In the genomic region with DNA sequence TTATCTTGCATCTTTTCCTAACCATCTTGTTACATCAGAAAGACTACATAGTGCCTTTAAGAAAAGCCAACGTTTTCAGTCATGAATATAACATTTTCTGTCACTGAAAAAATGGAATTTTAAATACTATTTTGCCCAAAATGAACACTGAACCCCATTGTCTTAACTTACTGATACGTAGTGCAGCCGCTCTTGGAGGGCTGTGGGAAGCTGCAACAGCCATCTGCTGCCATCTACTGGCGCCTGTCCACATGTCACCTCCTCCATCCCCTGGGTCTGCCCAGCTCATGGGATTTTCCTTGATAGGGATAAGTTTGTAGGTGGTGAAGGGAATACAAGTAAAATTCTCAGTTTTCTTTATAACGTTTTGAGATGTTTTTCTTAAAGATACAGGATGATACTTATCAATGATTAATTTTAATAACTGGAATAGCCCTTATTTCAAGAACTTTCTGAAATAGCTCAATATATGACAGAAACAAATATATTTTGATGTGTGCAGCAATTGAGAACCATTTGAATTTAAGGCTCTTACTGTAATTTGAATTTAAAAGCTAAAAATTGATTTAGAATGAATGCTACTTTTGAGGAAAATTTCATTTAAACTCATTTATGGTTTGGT, we compare ENCODE assay signal across 8 cellular contexts.
DNase-seq lines count a peak whose midpoint lies in the region; ATAC-seq and TF ChIP-seq lines count a peak whose summit lies in the region.

No MANE protein-coding gene starts in this region.

- peak overlapping the region; percentile 29 for H3K4me3 Mint-ChIP-seq in type B pancreatic cell

- peaks cover 4% of the 10 kb centered on the region for H3K36me3 Mint-ChIP-seq in type B pancreatic cell

- in situ Hi-C loops in HAP-1 (cut with MboI; ENCODE audit: low sequenced_read_pairs): loop anchor here (10.0 kb wide), 2 partner anchors 610 to 860 kb away; no protein-coding TSS in a partner anchor

- peaks cover 9% of the 10 kb centered on the region; the same call in 1 of the 2 replicates for H3K27me3 ChIP-seq in HAP-1 (ENCODE audit: low read depth)
- no peaks in the 10 kb centered on the region for H3K27me3 ChIP-seq in MG63
- no peaks in the 10 kb centered on the region for H3K27me3 ChIP-seq in foreskin keratinocyte
- H3K27me3 ChIP-seq in ovary: no peaks in the 10 kb centered on the region

- H3K4me1 ChIP-seq in HAP-1: peaks cover 20% of the 10 kb centered on the region
- no peaks in the 10 kb centered on the region for H3K4me1 ChIP-seq in foreskin keratinocyte
- H3K4me1 ChIP-seq in ovary (ENCODE audit: insufficient read depth): no peaks in the 10 kb centered on the region

- H3K27ac Mint-ChIP-seq in type B pancreatic cell: peak overlapping the region; percentile 60

- peak; percentile 98 for ATAC-seq in foreskin keratinocyte

- DNase-seq in GF-D8 (lab: John Stamatoyannopoulos, UW): peak; percentile 17
- peak; percentile 76 to 84 for DNase-seq in HAP-1 (ENCODE audit: low spot score in 2 of 2)
- DNase-seq in MG63: peak; percentile 58
- DNase-seq in SHP77 (lab: John Stamatoyannopoulos, UW): peak; percentile 80 to 86
- DNase-seq in activated T-helper 9 cell treated with anti-CD3 and anti-CD28 coated beads, Interleukin-2, amount 50 U/mL, for 16 hours (ENCODE audit: low read depth): peak; percentile 52
- DNase-seq in foreskin keratinocyte: peak; percentile 9 to 37
- DNase-seq in ovary: peak; percentile 77 to 88 (median 85)
- DNase-seq in type B pancreatic cell (ENCODE audit: extremely low spot score, unreplicated experiment): no peak

- 0 to 1% (median 0%) methylated on average over 5 of the region's 5 CpGs for WGBS in ovary, 3 donors

- intact Hi-C loops in ovary (cut with DNase I): loop anchor here (5.0 to 10.0 kb wide), 5 partner anchors 400 to 860 kb away; no protein-coding TSS in a partner anchor

- TF ChIP-seq POLR2A in ovary (IDR thresholded peaks at IDR 0.05): no peak

- no peak overlapping the region for H3K4me3 ChIP-seq in HAP-1
- no peak overlapping the region for H3K4me3 ChIP-seq in MG63
- no peak overlapping the region for H3K4me3 ChIP-seq in ovary

- peak; percentile 94 for TF ChIP-seq CTCF in foreskin keratinocyte (conservative IDR thresholded peaks at IDR 0.05)
- TF ChIP-seq CTCF in ovary (IDR thresholded peaks at IDR 0.05): peak; percentile 49 to 73 (median 70)
- TF ChIP-seq CTCF in type B pancreatic cell (conservative IDR thresholded peaks at IDR 0.05): peak; percentile 99

- no peaks in the 10 kb centered on the region for H3K9me3 Mint-ChIP-seq in type B pancreatic cell

- no peak for TF ChIP-seq EP300 in ovary (IDR thresholded peaks at IDR 0.05)

- H3K27ac ChIP-seq in foreskin keratinocyte (no peak overlapping the region), ovary (no peak overlapping the region)

- H3K4me1 Mint-ChIP-seq in type B pancreatic cell (ENCODE audit: unreplicated experiment): peaks cover 57% of the 10 kb centered on the region

- H3K9me3 ChIP-seq in HAP-1: no peaks in the 10 kb centered on the region
- H3K9me3 ChIP-seq in MG63: no peaks in the 10 kb centered on the region
- H3K9me3 ChIP-seq in ovary: no peaks in the 10 kb centered on the region

- no peaks in the 10 kb centered on the region for H3K27me3 Mint-ChIP-seq in type B pancreatic cell

- H3K36me3 ChIP-seq in HAP-1 (replicated peaks) (no peaks in the 10 kb centered on the region), MG63 (no peaks in the 10 kb centered on the region), ovary (no peaks in the 10 kb centered on the region)
